In the genomic region with DNA sequence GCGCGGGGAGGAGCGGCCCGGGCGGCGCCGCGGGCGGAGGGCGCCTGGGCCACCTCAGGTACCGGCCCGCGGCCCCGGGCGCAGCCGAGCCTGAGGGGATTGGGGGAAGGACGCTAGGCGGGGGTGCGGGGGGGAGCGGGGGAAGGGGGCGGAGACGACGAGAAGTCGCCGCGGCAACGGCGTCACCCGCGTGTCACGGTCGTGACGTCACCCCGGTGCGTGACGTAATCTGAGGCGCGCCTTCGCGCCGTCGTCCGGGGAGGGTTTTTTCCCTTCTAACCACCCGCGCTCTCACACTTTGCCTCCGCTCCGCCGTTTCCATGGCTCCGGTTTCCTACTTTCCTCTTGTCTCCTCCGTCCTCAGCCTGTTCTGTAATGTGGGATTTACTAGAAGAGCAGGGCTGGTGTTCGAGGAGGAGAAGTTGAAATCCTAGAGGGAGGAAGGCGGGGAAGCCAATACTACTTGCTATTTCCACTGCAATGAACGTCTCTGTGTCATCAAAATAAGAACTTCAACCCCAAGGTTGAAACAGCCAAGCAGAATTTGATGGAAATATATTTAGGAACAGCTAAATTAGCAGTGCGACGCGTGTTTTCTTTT, we compare ENCODE assay signal across 8 cellular contexts. TPM values are rescaled to one million over a fixed set of nuclear protein-coding genes. Genes with fewer than 3 reads are reported as not detected.
DNase-seq lines count a peak whose midpoint lies in the region; ATAC-seq and TF ChIP-seq lines count a peak whose summit lies in the region.

A gene (minus strand): TSS at position 109 of the 601 bp plus-strand sequence. CDS start 226 bp downstream, outside the sequence.

- no peak for TF ChIP-seq CTCF in A673 (conservative IDR thresholded peaks at IDR 0.05; ENCODE audit: low read depth, low read length)
- TF ChIP-seq CTCF in WERI-Rb-1 (IDR thresholded peaks at IDR 0.05; ENCODE audit: low read depth, low read length), result no peak
- TF ChIP-seq CTCF in breast epithelium (IDR thresholded peaks at IDR 0.05), result peak in 1 of 3 donors; percentile 26

- H3K4me1 ChIP-seq in A673 (ENCODE audit: insufficient read depth, low read length, poor library complexity, severe bottlenecking), result peaks cover 6% of the 10 kb centered on the region
- no peaks in the 10 kb centered on the region for H3K4me1 ChIP-seq in breast epithelium
- peaks cover 5% of the 10 kb centered on the region for H3K4me1 ChIP-seq in iPS-20b (ENCODE audit: insufficient read depth, low read length)
- H3K4me1 ChIP-seq in skeletal muscle tissue (ENCODE audit: control insufficient read depth in 3 of 3, insufficient read depth in 3 of 3, low read length in 3 of 3), result peaks cover 0 to 15% (median 9%) of the 10 kb centered on the region in 3 donors

- peak; percentile 32 for ATAC-seq in GM18870 (IDR thresholded peaks at IDR 0.05; ENCODE audit: unreplicated experiment)
- peak; percentile 29 for ATAC-seq in HG03108 (IDR thresholded peaks at IDR 0.05; ENCODE audit: unreplicated experiment)

- no peaks in the 10 kb centered on the region for H3K36me3 ChIP-seq in A673 (ENCODE audit: insufficient read depth, low read length, poor library complexity, severe bottlenecking)
- peaks cover 2% of the 10 kb centered on the region; the same call in 1 of the 2 replicates for H3K36me3 ChIP-seq in WERI-Rb-1
- no peaks in the 10 kb centered on the region for H3K36me3 ChIP-seq in breast epithelium
- no peaks in the 10 kb centered on the region for H3K36me3 ChIP-seq in iPS-20b (ENCODE audit: insufficient read depth, low read depth, low read length)
- H3K36me3 ChIP-seq in skeletal muscle tissue (ENCODE audit: control insufficient read depth in 3 of 3, insufficient read depth in 3 of 3, low read length in 3 of 3), result no peaks in the 10 kb centered on the region

- CTCF ChIA-PET in A673 (lab: Charles Lee), result interaction anchor here (0.6 kb wide), 2 partner anchors 44 to 113 kb away, joined by 4 to 6 read pairs; no protein-coding TSS in a partner anchor

- no peaks in the 10 kb centered on the region for H3K9me3 ChIP-seq in A673 (ENCODE audit: low read depth, low read length, poor library complexity, severe bottlenecking)
- H3K9me3 ChIP-seq in WERI-Rb-1 (ENCODE audit: severe bottlenecking), result no peaks in the 10 kb centered on the region
- H3K9me3 ChIP-seq in breast epithelium, result no peaks in the 10 kb centered on the region
- H3K9me3 ChIP-seq in iPS-20b (ENCODE audit: insufficient read depth, low read depth, low read length), result no peaks in the 10 kb centered on the region
- H3K9me3 ChIP-seq in skeletal muscle tissue (ENCODE audit: control insufficient read depth in 3 of 3, low read length in 3 of 3), result no peaks in the 10 kb centered on the region

- H3K9ac ChIP-seq in iPS-20b (ENCODE audit: low read depth, low read length) (peak within 1 kb of the TSS; percentile 87), skeletal muscle tissue (ENCODE audit: low read depth in 1 of 3, low read length in 3 of 3) (peak within 1 kb of the TSS; percentile 90 to 97 (median 91))

- intact Hi-C loops in A673 (cut with micrococcal nuclease; ENCODE audit: unreplicated experiment), result loop anchor here (5.0 to 10.0 kb wide), 2 partner anchors 78 to 450 kb away; a partner anchor contains a TSS
- intact Hi-C loops in breast epithelium (cut with DNase I; ENCODE audit: low total_unique reads), result no loop called here

- H3K27me3 ChIP-seq in A673 (replicated peaks; ENCODE audit: insufficient read depth, low read depth, low read length, poor library complexity) (no peaks in the 10 kb centered on the region), WERI-Rb-1 (ENCODE audit: insufficient read depth, low read depth, severe bottlenecking) (no peaks in the 10 kb centered on the region), breast epithelium (no peaks in the 10 kb centered on the region), iPS-20b (ENCODE audit: insufficient read depth, low read length) (peaks cover 3% of the 10 kb centered on the region; the same call in 1 of the 2 replicates), skeletal muscle tissue (ENCODE audit: control insufficient read depth in 3 of 3, insufficient read depth in 3 of 3, low read length in 3 of 3) (no peaks in the 10 kb centered on the region)

- DNase-seq in A673 (ENCODE audit: low spot score) (peak; percentile 87), NCI-H2196 (lab: John Stamatoyannopoulos, UW; ENCODE audit: unreplicated experiment) (peak; percentile 94), WERI-Rb-1 (peak; percentile 90), breast epithelium (ENCODE audit: low spot score in 2 of 2) (peak; percentile 81 to 93)

- H3K27ac ChIP-seq in A673 (ENCODE audit: low read depth, low read length, poor library complexity, severe bottlenecking), result peak within 1 kb of the TSS; percentile 95
- peak within 1 kb of the TSS; percentile 98 for H3K27ac ChIP-seq in WERI-Rb-1
- peak within 1 kb of the TSS; percentile 94 to 100 for H3K27ac ChIP-seq in breast epithelium
- peak within 1 kb of the TSS; percentile 94 for H3K27ac ChIP-seq in iPS-20b (ENCODE audit: low read length)
- peak within 1 kb of the TSS; percentile 99 for H3K27ac ChIP-seq in skeletal muscle tissue (ENCODE audit: low read depth, low read length)

- TF ChIP-seq POLR2A in breast epithelium (IDR thresholded peaks at IDR 0.05), result peak; percentile 71

- POLR2A ChIA-PET in A673 (lab: Charles Lee; ENCODE audit: low non-redundant PET), result interaction anchor here (0.5 kb wide), 1 partner anchor 528 kb away, joined by 3 read pairs; no protein-coding TSS in a partner anchor

- H3K4me3 ChIP-seq in A673 (ENCODE audit: low read depth, low read length, poor library complexity, severe bottlenecking), result peak within 1 kb of the TSS; percentile 92
- peak within 1 kb of the TSS; percentile 97 for H3K4me3 ChIP-seq in WERI-Rb-1 (ENCODE audit: low read depth, low read length)
- H3K4me3 ChIP-seq in breast epithelium, result peak within 1 kb of the TSS; percentile 77 to 99 (median 94)
- H3K4me3 ChIP-seq in iPS-20b (ENCODE audit: low read length), result peak within 1 kb of the TSS; percentile 92
- peak within 1 kb of the TSS; percentile 85 to 99 (median 95) for H3K4me3 ChIP-seq in skeletal muscle tissue (ENCODE audit: low read length in 3 of 3)

- BruUV-seq in A673 (replicated peaks; lab: Mats Ljungman, UMichigan), result no TSS peak

RNA-seq across cellular contexts. Expression of the gene that starts here (rescaled TPM):
- total RNA-seq in A673 (2021) (31.4 and 31.8 TPM in 2 replicates), breast epithelium (100 to 1,000 TPM in 1 of 3 donors, 10 to 100 TPM in 2; 42.1 to 106 (median 64.9) TPM), skeletal muscle tissue (38.6 TPM)

Comparison
In these comparisons a context has a peak if more than half of its experiments do, and no peak if none do; other contexts are left out.
1. Peak in every context shown above with its lines: DNase-seq, ATAC-seq, H3K4me3 ChIP-seq and H3K27ac ChIP-seq.